In genomic region chr5:30390095-30390494, GRCh38 we compare ENCODE assay signal across 19 cellular contexts.
"Had no signal": no experiment of that assay in that cellular context is flagged by ENCODE, and none has a peak within 500 bp of the region (broad histone marks: within the 10 kb centered on the region; RNA-seq: fewer than 3 reads in every experiment).

No MANE protein-coding gene starts in this region.

- H3K27ac Mint-ChIP-seq: activated naive CD4-positive, alpha-beta T cell treated with anti-CD3 and anti-CD28 coated beads, Interleukin-2, amount 50 U/mL, for 72 hours; dendritic cell treated with granulocyte-macrophage colony-stimulating factor and Interleukin-4, amounts not matched to agents 40 ng/mL and 50 ng/mL, for 4 days; natural killer cell; stimulated activated naive CD8-positive, alpha-beta T cell treated with anti-CD3 and anti-CD28 coated beads, Interleukin-15, amount 100 ng/mL, for 72 hours had no signal

- H3K9me3 ChIP-seq: adrenal gland, breast epithelium, pancreas, right lobe of liver, suprapubic skin, vagina had no signal

- H3K27ac ChIP-seq: adrenal gland, breast epithelium, pancreas, right lobe of liver, suprapubic skin, vagina, WERI-Rb-1 had no signal

- DNase-seq: activated CD4-positive, alpha-beta T cell treated with anti-CD3 and anti-CD28 coated beads, Interleukin-2, amount 50 U/mL, for 4 hours; activated gamma-delta T cell treated with Interleukin-2 at 50 U/mL for 16 hours; adrenal gland; effector CD8-positive, alpha-beta T cell; foreskin fibroblast; hypothalamus; natural killer cell; pancreas; right lobe of liver; small intestine; stimulated activated CD4-positive, alpha-beta T cell treated with anti-CD3 and anti-CD28 coated beads, Interleukin-4, amount 100 ng/mL, for 1 hour; stimulated activated naive CD8-positive, alpha-beta T cell treated with anti-CD3 and anti-CD28 coated beads, Interleukin-15, amount 100 ng/mL, for 72 hours; trophoblast cell; WERI-Rb-1 had no signal

- H3K4me1 Mint-ChIP-seq: natural killer cell; stimulated activated naive CD8-positive, alpha-beta T cell treated with anti-CD3 and anti-CD28 coated beads, Interleukin-15, amount 100 ng/mL, for 72 hours had no signal

- H3K4me3 ChIP-seq: adrenal gland, breast epithelium, pancreas, right lobe of liver, suprapubic skin, vagina had no signal

- H3K4me3 Mint-ChIP-seq: dendritic cell treated with granulocyte-macrophage colony-stimulating factor and Interleukin-4, amounts not matched to agents 40 ng/mL and 50 ng/mL, for 4 days; natural killer cell; stimulated activated naive CD8-positive, alpha-beta T cell treated with anti-CD3 and anti-CD28 coated beads, Interleukin-15, amount 100 ng/mL, for 72 hours had no signal

- H3K9me3 Mint-ChIP-seq: dendritic cell treated with granulocyte-macrophage colony-stimulating factor and Interleukin-4, amounts not matched to agents 40 ng/mL and 50 ng/mL, for 4 days had no signal

- H3K27me3 ChIP-seq: adrenal gland, breast epithelium, right lobe of liver, suprapubic skin, vagina had no signal

- H3K27me3 Mint-ChIP-seq: dendritic cell treated with granulocyte-macrophage colony-stimulating factor and Interleukin-4, amounts not matched to agents 40 ng/mL and 50 ng/mL, for 4 days; stimulated activated naive CD8-positive, alpha-beta T cell treated with anti-CD3 and anti-CD28 coated beads, Interleukin-15, amount 100 ng/mL, for 72 hours had no signal

- H3K4me1 ChIP-seq: adrenal gland, breast epithelium, pancreas, right lobe of liver, suprapubic skin, vagina had no signal

- H3K36me3 ChIP-seq: adrenal gland, breast epithelium, pancreas, right lobe of liver, suprapubic skin, vagina, WERI-Rb-1 had no signal

- H3K36me3 Mint-ChIP-seq: activated naive CD4-positive, alpha-beta T cell treated with anti-CD3 and anti-CD28 coated beads, Interleukin-2, amount 50 U/mL, for 72 hours had no signal
